19 cellular contexts compared by ENCODE assay signal in genomic region chr12:54937929-54938328, GRCh38. TPM values are rescaled to one million over a fixed set of nuclear protein-coding genes. Genes with fewer than 3 reads are reported as not detected.
DNase-seq lines count a peak whose midpoint lies in the region; ATAC-seq and TF ChIP-seq lines count a peak whose summit lies in the region.
"Had no signal": no experiment of that assay in that cellular context is flagged by ENCODE, and none has a peak within 500 bp of the region (broad histone marks: within the 10 kb centered on the region; RNA-seq: fewer than 3 reads in every experiment).

No MANE protein-coding gene starts in this region.

- BruUV-seq in PC-3 (replicated peaks; lab: Mats Ljungman, UMichigan) = no TSS peak

- no peak overlapping the region for H3K27ac ChIP-seq in CD4-positive, alpha-beta T cell (ENCODE audit: low read depth, low read length)
- H3K27ac ChIP-seq in PC-3 (ENCODE audit: low read length) = peak overlapping the region; percentile 96
- peak overlapping the region; percentile 45 for H3K27ac ChIP-seq in caudate nucleus (ENCODE audit: low read depth, low read length)
- H3K27ac ChIP-seq: HL-60 had no signal

- no peaks in the 10 kb centered on the region for H3K9me2 ChIP-seq in PC-3 (replicated peaks; ENCODE audit: low read length)

- POLR2A ChIA-PET in CD4-positive, alpha-beta T cell (lab: Charles Lee) = no interaction called here
- POLR2A ChIA-PET in PC-3 (lab: Charles Lee; ENCODE audit: unreplicated experiment) = no interaction called here

- peaks cover 50% of the 10 kb centered on the region for H3K4me1 Mint-ChIP-seq in activated naive CD8-positive, alpha-beta T cell (ENCODE audit: low read depth)
- peaks cover 55% of the 10 kb centered on the region for H3K4me1 Mint-ChIP-seq in activated naive CD8-positive, alpha-beta T cell treated with anti-CD3 and anti-CD28 coated beads, Interleukin-2, amount 50 U/mL, for 24 hours
- peaks cover 40% of the 10 kb centered on the region for H3K4me1 Mint-ChIP-seq in CD4-positive, alpha-beta T cell (ENCODE audit: low read depth)

- H3K36me3 Mint-ChIP-seq in activated naive CD8-positive, alpha-beta T cell = peaks cover 27% of the 10 kb centered on the region
- H3K36me3 Mint-ChIP-seq in activated naive CD8-positive, alpha-beta T cell treated with anti-CD3 and anti-CD28 coated beads, Interleukin-2, amount 50 U/mL, for 24 hours (ENCODE audit: low read depth) = peaks cover 26% of the 10 kb centered on the region
- H3K36me3 Mint-ChIP-seq in CD4-positive, alpha-beta T cell (ENCODE audit: low read depth) = peaks cover 44% of the 10 kb centered on the region

- H4K20me1 ChIP-seq in PC-3 (ENCODE audit: low read length) = no peaks in the 10 kb centered on the region

- H3K27me3 Mint-ChIP-seq in activated naive CD8-positive, alpha-beta T cell = no peaks in the 10 kb centered on the region
- no peaks in the 10 kb centered on the region for H3K27me3 Mint-ChIP-seq in activated naive CD8-positive, alpha-beta T cell treated with anti-CD3 and anti-CD28 coated beads, Interleukin-2, amount 50 U/mL, for 24 hours
- H3K27me3 Mint-ChIP-seq in CD4-positive, alpha-beta T cell = no peaks in the 10 kb centered on the region
- H3K27me3 Mint-ChIP-seq: B cell; CD4-positive, alpha-beta memory T cell had no signal

- CTCF ChIA-PET in CD4-positive, alpha-beta T cell (lab: Charles Lee) = no interaction called here
- CTCF ChIA-PET in PC-3 (lab: Charles Lee) = no interaction called here

- H3K4me3 Mint-ChIP-seq in activated naive CD8-positive, alpha-beta T cell = no peak overlapping the region
- no peak overlapping the region for H3K4me3 Mint-ChIP-seq in activated naive CD8-positive, alpha-beta T cell treated with anti-CD3 and anti-CD28 coated beads, Interleukin-2, amount 50 U/mL, for 24 hours
- H3K4me3 Mint-ChIP-seq in CD4-positive, alpha-beta T cell = no peak overlapping the region
- H3K4me3 Mint-ChIP-seq: B cell; CD4-positive, alpha-beta memory T cell; HFFc6 had no signal

- H3K36me3 ChIP-seq in PC-3 (ENCODE audit: low read depth, low read length) = no peaks in the 10 kb centered on the region
- H3K36me3 ChIP-seq: HAP-1 had no signal

- H3K27ac Mint-ChIP-seq in activated naive CD8-positive, alpha-beta T cell = peak overlapping the region; percentile 100
- H3K27ac Mint-ChIP-seq in activated naive CD8-positive, alpha-beta T cell treated with anti-CD3 and anti-CD28 coated beads, Interleukin-2, amount 50 U/mL, for 24 hours = no peak overlapping the region
- peak overlapping the region; percentile 28 for H3K27ac Mint-ChIP-seq in CD4-positive, alpha-beta T cell
- H3K27ac Mint-ChIP-seq: B cell, HFFc6 had no signal

- no peaks in the 10 kb centered on the region for H3K79me2 ChIP-seq in PC-3 (ENCODE audit: low read length)

- H3K4me3 ChIP-seq in PC-3 (ENCODE audit: low read length) = no peak overlapping the region
- H3K4me3 ChIP-seq: HAP-1 had no signal

- H2AFZ ChIP-seq in PC-3 (ENCODE audit: low read length) = no peak overlapping the region

- H3K4me2 ChIP-seq in PC-3 (ENCODE audit: low read length) = no peak overlapping the region

- peak overlapping the region; percentile 42; the same call in 1 of the 2 replicates for H3K9ac ChIP-seq in PC-3 (ENCODE audit: low read length)

- no peak for DNase-seq in activated naive CD8-positive, alpha-beta T cell treated with anti-CD3 and anti-CD28 coated beads, Interleukin-2, amount 50 U/mL, for 24 hours
- DNase-seq in CD4-positive, alpha-beta T cell = no peak
- DNase-seq in PC-3 (no peak), caudate nucleus (lab: John Stamatoyannopoulos, UW) (no peak), AG08395 (ENCODE audit: low spot score) (no peak)
- no peak for DNase-seq in activated naive CD4-positive, alpha-beta T cell treated with Interleukin-2 at 50 U/mL for 16 hours
- DNase-seq: ACHN; C1 segment of cervical spinal cord; CD4-positive, alpha-beta memory T cell; DMS79; HFFc6 had no signal

- peaks cover 4% of the 10 kb centered on the region for H3F3A ChIP-seq in PC-3 (ENCODE audit: low read length, unreplicated experiment)

- no peaks in the 10 kb centered on the region for H3K27me3 ChIP-seq in CD4-positive, alpha-beta T cell (ENCODE audit: control insufficient read depth, insufficient read depth, low read length)
- H3K27me3 ChIP-seq in PC-3 (ENCODE audit: low read length) = no peaks in the 10 kb centered on the region

- TF ChIP-seq CTCF in CD4-positive, alpha-beta T cell (IDR thresholded peaks at IDR 0.05) = no peak
- TF ChIP-seq CTCF in PC-3 (conservative IDR thresholded peaks at IDR 0.05; ENCODE audit: low read depth, low read length) = no peak

- H3K4me1 ChIP-seq in PC-3 (ENCODE audit: insufficient read depth, low read length) = peaks cover 64% of the 10 kb centered on the region
- H3K4me1 ChIP-seq: HAP-1 had no signal

- no peak for ATAC-seq in activated naive CD8-positive, alpha-beta T cell treated with anti-CD3 and anti-CD28 coated beads, Interleukin-2, amount 50 U/mL, for 24 hours
- ATAC-seq in CD4-positive, alpha-beta T cell (ENCODE audit: poor library complexity) = no peak
- ATAC-seq in PC-3 = no peak
- ATAC-seq in GM19395 (IDR thresholded peaks at IDR 0.05; ENCODE audit: unreplicated experiment) = no peak

- intact Hi-C loops in CD4-positive, alpha-beta T cell (cut with DNase I, micrococcal nuclease) = loop anchor here in 1 of 2 experiments (5.0 kb wide), 1 partner anchor 81 kb away; no protein-coding TSS in a partner anchor
- intact Hi-C loops in PC-3 (cut with micrococcal nuclease) = loop anchor here (5.0 kb wide), 1 partner anchor 66 kb away; no protein-coding TSS in a partner anchor

- peaks cover 5% of the 10 kb centered on the region for H3K9me3 Mint-ChIP-seq in activated naive CD8-positive, alpha-beta T cell (ENCODE audit: low read depth)
- H3K9me3 Mint-ChIP-seq in activated naive CD8-positive, alpha-beta T cell treated with anti-CD3 and anti-CD28 coated beads, Interleukin-2, amount 50 U/mL, for 24 hours = peaks cover 12% of the 10 kb centered on the region
- no peaks in the 10 kb centered on the region for H3K9me3 Mint-ChIP-seq in CD4-positive, alpha-beta T cell
- H3K9me3 Mint-ChIP-seq: CD4-positive, alpha-beta memory T cell; HFFc6 had no signal

- H3K9me3 ChIP-seq in CD4-positive, alpha-beta T cell (ENCODE audit: control insufficient read depth, low read length) = no peaks in the 10 kb centered on the region
- no peaks in the 10 kb centered on the region for H3K9me3 ChIP-seq in PC-3 (ENCODE audit: low read length)
- H3K9me3 ChIP-seq: HAP-1 had no signal

RNA-seq across cellular contexts. Expression of gene TESPA1, which starts 46.6 kb away (rescaled TPM):
- total RNA-seq in CD4-positive, alpha-beta T cell = 10 to 100 TPM; 96.3 to 98.2 TPM
- total RNA-seq in PC-3 (2014; rRNA removed) = not detected in 2 replicates
- total RNA-seq: A172, G401, H1, HFFc6 had no signal

Comparison
In these comparisons a context has a peak if more than half of its experiments do, and no peak if none do; other contexts are left out.
1. RNA of gene TESPA1, which starts 46.6 kb away (total RNA-seq): 96.3 to 98.2 TPM in CD4-positive, alpha-beta T cell; not detected in PC-3; every median in the first group is over 10 times any median in the second.